In the genomic region with DNA sequence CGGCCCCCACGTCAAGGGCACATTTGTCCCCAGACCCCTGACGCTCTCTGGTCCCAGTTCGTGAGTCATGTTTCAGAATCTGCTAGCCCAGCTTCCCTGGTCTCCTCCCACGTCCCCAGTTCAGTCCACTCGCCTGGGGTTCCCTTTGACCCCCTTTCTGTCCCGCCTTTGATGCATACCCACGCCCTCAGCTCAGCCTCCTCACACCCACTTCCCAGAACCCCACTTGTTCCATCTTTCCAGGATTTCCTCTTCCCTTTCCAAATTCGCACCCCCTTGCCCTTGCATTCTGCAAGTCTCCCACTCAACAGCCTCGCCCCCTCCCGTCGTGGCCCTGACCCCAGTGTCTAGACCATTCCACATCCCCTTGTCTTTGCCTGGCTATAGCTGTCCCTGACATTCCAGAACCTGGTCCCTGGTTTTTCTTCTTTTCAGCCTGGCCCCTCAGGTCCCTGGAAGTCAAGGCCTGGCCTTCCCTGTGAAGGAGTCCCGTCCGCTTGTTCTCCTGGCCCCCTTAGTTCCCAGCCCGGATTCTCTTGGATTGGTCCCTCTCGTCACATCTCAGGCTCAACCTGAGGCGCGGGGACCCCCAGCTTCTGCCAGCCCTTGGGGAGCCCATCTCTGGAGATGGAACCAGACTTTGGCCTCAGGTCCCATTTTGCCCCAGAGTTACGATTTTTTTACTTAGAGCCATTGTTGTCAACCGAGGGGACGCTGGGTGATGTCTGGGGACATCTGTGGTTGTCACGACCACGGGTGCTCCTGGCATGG, we compare ENCODE assay signal across 9 cellular contexts. TPM values are rescaled to one million over a fixed set of nuclear protein-coding genes. Genes with fewer than 3 reads are reported as not detected.
A peak's percentile ranks its signal among the peaks of the same experiment; 100 is the strongest.
DNase-seq lines count a peak whose midpoint lies in the region; ATAC-seq, FAIRE-seq and TF ChIP-seq lines count a peak whose summit lies in the region.
"Had no signal": no experiment of that assay in that cellular context is flagged by ENCODE, and none has a peak within 500 bp of the region (broad histone marks: within the 10 kb centered on the region; RNA-seq: fewer than 3 reads in every experiment).

No MANE protein-coding gene starts in this region.

- H3K9ac ChIP-seq in K562 (ENCODE audit: insufficient read depth in 1 of 2, low read depth in 2 of 2, low read length in 2 of 2) (peak overlapping the region; percentile 82 to 99), mesenchymal stem cell (ENCODE audit: low read length) (peak overlapping the region; percentile 93)

- no peak for TF ChIP-seq RAD21 in K562 (CRISPR knock-in tag; conservative IDR thresholded peaks at IDR 0.05 in 1 of 2, IDR thresholded peaks at IDR 0.05 in 1 of 2)

- H3K9me3 ChIP-seq in heart right ventricle: no peaks in the 10 kb centered on the region
- H3K9me3 ChIP-seq in K562 (replicated peaks; ENCODE audit: control insufficient read depth, insufficient read depth, low read depth, low read length): no peaks in the 10 kb centered on the region
- H3K9me3 ChIP-seq in mesenchymal stem cell (ENCODE audit: control insufficient read depth, low read length): no peaks in the 10 kb centered on the region

- peak overlapping the region; percentile 89 to 100 (median 95) for H3K4me3 ChIP-seq in heart right ventricle
- H3K4me3 ChIP-seq in K562: peak overlapping the region; percentile 99
- H3K4me3 ChIP-seq in mesenchymal stem cell (ENCODE audit: insufficient read depth in 1 of 2, low read depth in 1 of 2, low read length in 2 of 2): peak overlapping the region; percentile 93 to 98
- H3K4me3 ChIP-seq in urinary bladder (ENCODE audit: low read depth, low read length): peak overlapping the region; percentile 94

- 71 to 75% methylated on average over 23 of the region's 23 CpGs for WGBS in heart right ventricle, 2 donors
- 41% methylated on average over 21 of the region's 23 CpGs for WGBS in K562 (ENCODE audit: insufficient coverage, low coverage, missing lambda C conversion rate)
- WGBS in mesenchymal stem cell: 74% methylated on average over 23 of the region's 23 CpGs
- WGBS in urinary bladder: 76% methylated on average over 23 of the region's 23 CpGs

- no peak overlapping the region for H3K14ac ChIP-seq in mesenchymal stem cell (ENCODE audit: low read length in 2 of 2)

- peaks cover 63% of the 10 kb centered on the region for H3K79me2 ChIP-seq in K562 (ENCODE audit: control insufficient read depth, insufficient read depth, low read length)

- no TSS peak for BruUV-seq in K562 (replicated peaks; lab: Mats Ljungman, UMichigan)

- no peak overlapping the region for H3K18ac ChIP-seq in mesenchymal stem cell (ENCODE audit: low read depth in 1 of 2, low read length in 2 of 2)

- ATAC-seq in heart right ventricle: no peak
- no peak for ATAC-seq in Right ventricle myocardium inferior
- ATAC-seq in K562: no peak
- no peak for ATAC-seq in HG02798 (IDR thresholded peaks at IDR 0.05; ENCODE audit: poor library complexity, unreplicated experiment)

- H2AFZ ChIP-seq in K562 (ENCODE audit: low read depth, low read length) (no peak overlapping the region), mesenchymal stem cell (ENCODE audit: low read depth, low read length) (no peak overlapping the region)

- peak overlapping the region; percentile 96 for H3K4me2 ChIP-seq in K562 (ENCODE audit: insufficient read depth, low read length)
- H3K4me2 ChIP-seq in mesenchymal stem cell (ENCODE audit: low read length, poor library complexity, severe bottlenecking): peak overlapping the region; percentile 93

- CTCF ChIA-PET in K562 (lab: Yijun Ruan, JAX; ENCODE audit: low intra/inter-chr PET ratio): no interaction called here

- H2BK15ac ChIP-seq in mesenchymal stem cell (ENCODE audit: low read depth, poor library complexity, severe bottlenecking): no peak overlapping the region

- peaks cover 26% of the 10 kb centered on the region; the same call in 1 of the 2 replicates for H4K20me1 ChIP-seq in K562 (replicated peaks; ENCODE audit: control insufficient read depth, insufficient read depth, low read length)

- H3K4ac ChIP-seq in mesenchymal stem cell (ENCODE audit: low read depth in 1 of 2, low read length in 2 of 2): no peak overlapping the region

- TF ChIP-seq POLR2A in K562 (conservative IDR thresholded peaks at IDR 0.05): no peak

- no peak overlapping the region for H2BK12ac ChIP-seq in mesenchymal stem cell (ENCODE audit: low read length in 2 of 2)

- no peak for TF ChIP-seq EP300 in K562 (IDR thresholded peaks at IDR 0.05; ENCODE audit: low read length)

- H3K27ac ChIP-seq in heart right ventricle (peak overlapping the region in 1 of 10 donors; percentile 95), K562 (ENCODE audit: extremely low read depth, low read depth, low read length) (peak overlapping the region; percentile 96; the same call in 1 of the 3 replicates), mesenchymal stem cell (ENCODE audit: low read length, poor library complexity, severe bottlenecking) (no peak overlapping the region), urinary bladder (ENCODE audit: low read depth) (no peak overlapping the region)

- intact Hi-C loops in heart right ventricle (cut with DNase I): no loop called here
- intact Hi-C loops in Right ventricle myocardium inferior (cut with DNase I): no loop called here
- intact Hi-C loops in K562 (cut with micrococcal nuclease): no loop called here

- no peak for DNase-seq in heart right ventricle
- DNase-seq in Right ventricle myocardium inferior (ENCODE audit: missing footprints): no peak
- DNase-seq in K562 (ENCODE audit: extremely low read depth in 1 of 4, low spot score in 3 of 4): peak in 3 of 4 experiments; percentile 50 to 64 (median 54)
- DNase-seq in mesenchymal stem cell: peak; percentile 13
- no peak for DNase-seq in islet precursor cell
- DNase-seq in foreskin melanocyte: no peak
- DNase-seq: GF-D8 had no signal

- FAIRE-seq in K562 (lab: Jason Lieb, UNC): no peak

- H3K27me3 ChIP-seq in heart right ventricle: no peaks in the 10 kb centered on the region
- H3K27me3 ChIP-seq in K562 (ENCODE audit: control insufficient read depth in 2 of 2, insufficient read depth in 2 of 2, low read length in 2 of 2): no peaks in the 10 kb centered on the region
- no peaks in the 10 kb centered on the region for H3K27me3 ChIP-seq in mesenchymal stem cell (ENCODE audit: control insufficient read depth in 1 of 2, insufficient read depth in 1 of 2, low read length in 2 of 2)

- H3K9me1 ChIP-seq in K562 (ENCODE audit: control insufficient read depth, insufficient read depth, low read length): no peaks in the 10 kb centered on the region

- H4K8ac ChIP-seq in mesenchymal stem cell (ENCODE audit: low read length): no peak overlapping the region

- no peak overlapping the region for H2AK5ac ChIP-seq in mesenchymal stem cell (ENCODE audit: low read length, severe bottlenecking)

- no peak overlapping the region for H2BK120ac ChIP-seq in mesenchymal stem cell (ENCODE audit: low read depth, low read length)

- in situ Hi-C loops in K562 (cut with MboI): no loop called here

- H3K79me1 ChIP-seq in mesenchymal stem cell (replicated peaks; ENCODE audit: low read length, poor library complexity, severe bottlenecking): peaks cover 41% of the 10 kb centered on the region

- H3K23ac ChIP-seq in mesenchymal stem cell (ENCODE audit: low read length in 2 of 2): no peak overlapping the region

- H3K36me3 ChIP-seq in heart right ventricle (peaks cover 0 to 5% (median 0%) of the 10 kb centered on the region in 9 donors), K562 (ENCODE audit: control insufficient read depth, insufficient read depth, low read length) (peaks cover 50% of the 10 kb centered on the region; the same call in 2 of the 3 replicates), mesenchymal stem cell (ENCODE audit: control insufficient read depth in 1 of 2, insufficient read depth in 2 of 2, low read depth in 1 of 2, low read length in 2 of 2) (peaks cover 9 to 46% of the 10 kb centered on the region in 2 experiments), urinary bladder (ENCODE audit: insufficient read depth) (no peaks in the 10 kb centered on the region)

- TF ChIP-seq CTCF in heart right ventricle (IDR thresholded peaks at IDR 0.05): no peak
- TF ChIP-seq CTCF in K562 (IDR thresholded peaks at IDR 0.05 in 2 of 3, conservative IDR thresholded peaks at IDR 0.05 in 1 of 3; ENCODE audit: insufficient read depth in 2 of 3, low read depth in 1 of 3, low read length in 3 of 3): no peak

- POLR2A ChIA-PET in K562 (lab: Yijun Ruan, JAX): interaction anchor here (0.5 to 1.5 kb wide), 4 partner anchors 8 to 504 kb away, joined by 3 to 4 read pairs (median 3); no protein-coding TSS in a partner anchor

- H3K4me1 ChIP-seq in heart right ventricle (peaks cover 5 to 51% (median 23%) of the 10 kb centered on the region in 9 donors), K562 (replicated peaks in 1 of 2; ENCODE audit: control insufficient read depth in 2 of 2, insufficient read depth in 2 of 2, low read length in 2 of 2) (peaks cover 23 to 77% of the 10 kb centered on the region in 2 experiments), mesenchymal stem cell (ENCODE audit: control insufficient read depth, insufficient read depth, low read depth, low read length) (peaks cover 27% of the 10 kb centered on the region), urinary bladder (ENCODE audit: insufficient read depth) (no peaks in the 10 kb centered on the region)

- H2BK5ac ChIP-seq in mesenchymal stem cell (ENCODE audit: low read depth, low read length, poor library complexity, severe bottlenecking): no peak overlapping the region

- H4K91ac ChIP-seq in mesenchymal stem cell (ENCODE audit: low read length): no peak overlapping the region

RNA-seq across cellular contexts. Expression of gene NCLN, which starts 1.3 kb away (rescaled TPM):
- total RNA-seq in heart right ventricle (10 to 100 TPM; 17.1 to 36.3 (median 24.6) TPM), Right ventricle myocardium inferior (23.7 TPM), K562 (2014; rRNA removed) (49.3 and 79.1 TPM in 2 replicates), K562 (2014; rRNA removed; fragmentation: Illumina TruSeq; extraction: Trizol) (11.6 and 20.2 TPM in 2 replicates), K562 (2015; rRNA removed; fragmentation: Illumina TruSeq; extraction: Trizol) (39.7 and 47.4 TPM in 2 replicates), K562 (2021) (120 and 126 TPM in 2 replicates), urinary bladder (10.5 TPM)
- polyA plus RNA-seq in heart right ventricle (10 to 100 TPM; 31.4 to 43.6 TPM), K562 (2011; rRNA removed) (39.6 and 55.9 TPM in 2 replicates), K562 (2014; fragmentation: Illumina TruSeq; extraction: Trizol) (25.6 and 56.1 TPM in 2 replicates), K562 (2014; fragmentation: Nextera tagmentation; extraction: Ambion mirVana) (1 to 10 TPM; 3.8 to 5.9 TPM), K562 (2014; rRNA removed) (58.0 and 62.8 TPM in 2 replicates), urinary bladder (30.5 TPM)
- 48.8 and 166 TPM in 2 replicates for total RNA-seq in K562 (2011; cell fraction: chromatin; rRNA removed; ENCODE audit: low replicate concordance)
- total RNA-seq in K562 (2011; cell fraction: nucleolus; rRNA removed): 171 and 189 TPM in 2 replicates
- total RNA-seq in K562 (2011; cell fraction: nucleoplasm; rRNA removed): 87.3 and 91.6 TPM in 2 replicates
- 53.3 and 119 TPM in 2 replicates for polyA plus RNA-seq in K562 (2011; cell fraction: cytosol; rRNA removed)
- polyA plus RNA-seq in K562 (2011; cell fraction: nucleus; rRNA removed): 113 and 190 TPM in 2 replicates
- 69.1 and 86.6 TPM in 2 replicates for polyA plus RNA-seq in K562 (2012)
- polyA minus RNA-seq in K562 (2011; rRNA and poly(A)+ RNA removed): 11.0 and 30.4 TPM in 2 replicates
- 50.3 and 58.3 TPM in 2 replicates for polyA minus RNA-seq in K562 (2011; cell fraction: cytosol; rRNA and poly(A)+ RNA removed)
- 23.9 and 31.8 TPM in 2 replicates for polyA minus RNA-seq in K562 (2011; cell fraction: nucleus; rRNA and poly(A)+ RNA removed)
- polyA plus RNA-seq in mesenchymal stem cell (2013, experiment 1 of 2): 45.9 TPM
- polyA plus RNA-seq in mesenchymal stem cell (2013, experiment 2 of 2): 47.0 TPM

RNA-seq across cellular contexts. Expression of gene S1PR4, which starts 8.5 kb away (rescaled TPM):
- total RNA-seq in heart right ventricle: 1 to 10 TPM in 1 of 10 donors, under 1 TPM in 9; 0.24 to 3.3 (median 0.59) TPM
- polyA plus RNA-seq in heart right ventricle: 1 to 10 TPM; 1.5 to 1.9 TPM
- total RNA-seq in Right ventricle myocardium inferior: 1.2 TPM
- not detected in 2 replicates for total RNA-seq in K562 (2011; cell fraction: chromatin; rRNA removed; ENCODE audit: low replicate concordance)
- not detected in 2 replicates for total RNA-seq in K562 (2011; cell fraction: nucleolus; rRNA removed)
- not detected in 2 replicates for total RNA-seq in K562 (2011; cell fraction: nucleoplasm; rRNA removed)
- not detected in 2 replicates for total RNA-seq in K562 (2014; rRNA removed)
- not detected in 2 replicates for total RNA-seq in K562 (2014; rRNA removed; fragmentation: Illumina TruSeq; extraction: Trizol)
- not detected in 2 replicates for total RNA-seq in K562 (2015; rRNA removed; fragmentation: Illumina TruSeq; extraction: Trizol)
- total RNA-seq in K562 (2021): 0.18 and 0.27 TPM in 2 replicates
- polyA plus RNA-seq in K562 (2011; rRNA removed): not detected in 2 replicates
- 0.04 TPM in 1 of 2 replicates, not detected in the other for polyA plus RNA-seq in K562 (2011; cell fraction: cytosol; rRNA removed)
- polyA plus RNA-seq in K562 (2011; cell fraction: nucleus; rRNA removed): 0.08 and 0.53 TPM in 2 replicates
- polyA plus RNA-seq in K562 (2012): not detected in 2 replicates
- not detected in 2 replicates for polyA plus RNA-seq in K562 (2014; fragmentation: Illumina TruSeq; extraction: Trizol)
- polyA plus RNA-seq in K562 (2014; fragmentation: Nextera tagmentation; extraction: Ambion mirVana): not detected
- 0.07 TPM in 1 of 2 replicates, not detected in the other for polyA plus RNA-seq in K562 (2014; rRNA removed)
- not detected in 2 replicates for polyA minus RNA-seq in K562 (2011; rRNA and poly(A)+ RNA removed)
- polyA minus RNA-seq in K562 (2011; cell fraction: cytosol; rRNA and poly(A)+ RNA removed): not detected in 2 replicates
- 0.13 TPM in 1 of 2 replicates, not detected in the other for polyA minus RNA-seq in K562 (2011; cell fraction: nucleus; rRNA and poly(A)+ RNA removed)
- not detected for polyA plus RNA-seq in mesenchymal stem cell (2013, experiment 1 of 2)
- polyA plus RNA-seq in mesenchymal stem cell (2013, experiment 2 of 2): not detected
- 0.74 TPM for total RNA-seq in urinary bladder
- polyA plus RNA-seq in urinary bladder: 3.4 TPM

RNA-seq across cellular contexts. Expression of gene CELF5, which starts 37.4 kb away (rescaled TPM):
- not detected for total RNA-seq in heart right ventricle
- polyA plus RNA-seq in heart right ventricle: not detected
- not detected for total RNA-seq in Right ventricle myocardium inferior
- 0.18 and 0.69 TPM in 2 replicates for total RNA-seq in K562 (2011; cell fraction: chromatin; rRNA removed; ENCODE audit: low replicate concordance)
- 0.50 and 0.53 TPM in 2 replicates for total RNA-seq in K562 (2011; cell fraction: nucleolus; rRNA removed)
- total RNA-seq in K562 (2011; cell fraction: nucleoplasm; rRNA removed): 0.81 and 0.99 TPM in 2 replicates
- total RNA-seq in K562 (2014; rRNA removed): 0.05 and 0.73 TPM in 2 replicates
- total RNA-seq in K562 (2014; rRNA removed; fragmentation: Illumina TruSeq; extraction: Trizol): 0.07 and 0.26 TPM in 2 replicates
- 0.36 and 0.41 TPM in 2 replicates for total RNA-seq in K562 (2015; rRNA removed; fragmentation: Illumina TruSeq; extraction: Trizol)
- 0.29 and 0.49 TPM in 2 replicates for total RNA-seq in K562 (2021)
- 0.28 and 0.38 TPM in 2 replicates for polyA plus RNA-seq in K562 (2011; rRNA removed)
- 0.21 and 0.25 TPM in 2 replicates for polyA plus RNA-seq in K562 (2011; cell fraction: cytosol; rRNA removed)
- 1.4 and 2.7 TPM in 2 replicates for polyA plus RNA-seq in K562 (2011; cell fraction: nucleus; rRNA removed)
- 0.52 and 0.54 TPM in 2 replicates for polyA plus RNA-seq in K562 (2012)
- polyA plus RNA-seq in K562 (2014; fragmentation: Illumina TruSeq; extraction: Trizol): 0.22 and 0.39 TPM in 2 replicates
- under 1 TPM; 0.01 to 0.07 TPM for polyA plus RNA-seq in K562 (2014; fragmentation: Nextera tagmentation; extraction: Ambion mirVana)
- polyA plus RNA-seq in K562 (2014; rRNA removed): 0.27 and 0.56 TPM in 2 replicates
- polyA minus RNA-seq in K562 (2011; rRNA and poly(A)+ RNA removed): 0.18 and 0.30 TPM in 2 replicates
- polyA minus RNA-seq in K562 (2011; cell fraction: cytosol; rRNA and poly(A)+ RNA removed): not detected in 2 replicates
- polyA minus RNA-seq in K562 (2011; cell fraction: nucleus; rRNA and poly(A)+ RNA removed): 0.27 and 0.44 TPM in 2 replicates
- 0.06 TPM for polyA plus RNA-seq in mesenchymal stem cell (2013, experiment 1 of 2)
- polyA plus RNA-seq in mesenchymal stem cell (2013, experiment 2 of 2): 0.14 TPM
- 0.48 TPM for total RNA-seq in urinary bladder
- 0.14 TPM for polyA plus RNA-seq in urinary bladder

RNA-seq across cellular contexts. Expression of gene GNA15, which starts 51.2 kb away (rescaled TPM):
- total RNA-seq in heart right ventricle: 1 to 10 TPM in 5 of 10 donors, under 1 TPM in 5; 0.42 to 8.9 (median 0.99) TPM
- 1 to 10 TPM; 1.0 to 1.4 TPM for polyA plus RNA-seq in heart right ventricle
- 2.9 TPM for total RNA-seq in Right ventricle myocardium inferior
- total RNA-seq in K562 (2011; cell fraction: chromatin; rRNA removed; ENCODE audit: low replicate concordance): 0.35 TPM in 1 of 2 replicates, not detected in the other
- 0.13 and 0.17 TPM in 2 replicates for total RNA-seq in K562 (2011; cell fraction: nucleolus; rRNA removed)
- not detected in 2 replicates for total RNA-seq in K562 (2011; cell fraction: nucleoplasm; rRNA removed)
- 0.09 TPM in 1 of 2 replicates, not detected in the other for total RNA-seq in K562 (2014; rRNA removed)
- total RNA-seq in K562 (2014; rRNA removed; fragmentation: Illumina TruSeq; extraction: Trizol): 0.07 and 0.13 TPM in 2 replicates
- total RNA-seq in K562 (2015; rRNA removed; fragmentation: Illumina TruSeq; extraction: Trizol): 0.19 and 0.22 TPM in 2 replicates
- total RNA-seq in K562 (2021): 0.13 and 0.24 TPM in 2 replicates
- 0.19 and 0.22 TPM in 2 replicates for polyA plus RNA-seq in K562 (2011; rRNA removed)
- polyA plus RNA-seq in K562 (2011; cell fraction: cytosol; rRNA removed): 0.18 and 0.25 TPM in 2 replicates
- 0.29 and 0.40 TPM in 2 replicates for polyA plus RNA-seq in K562 (2011; cell fraction: nucleus; rRNA removed)
- polyA plus RNA-seq in K562 (2012): 0.65 and 0.76 TPM in 2 replicates
- polyA plus RNA-seq in K562 (2014; fragmentation: Illumina TruSeq; extraction: Trizol): 0.10 and 0.22 TPM in 2 replicates
- polyA plus RNA-seq in K562 (2014; fragmentation: Nextera tagmentation; extraction: Ambion mirVana): under 1 TPM in 1 of 2 experiments, not detected in 1; 0.03 TPM
- 0.11 and 0.35 TPM in 2 replicates for polyA plus RNA-seq in K562 (2014; rRNA removed)
- 0.27 TPM in 1 of 2 replicates, not detected in the other for polyA minus RNA-seq in K562 (2011; rRNA and poly(A)+ RNA removed)
- polyA minus RNA-seq in K562 (2011; cell fraction: cytosol; rRNA and poly(A)+ RNA removed): not detected in 2 replicates
- polyA minus RNA-seq in K562 (2011; cell fraction: nucleus; rRNA and poly(A)+ RNA removed): 0.13 TPM in 1 of 2 replicates, not detected in the other
- polyA plus RNA-seq in mesenchymal stem cell (2013, experiment 1 of 2): 0.03 TPM
- polyA plus RNA-seq in mesenchymal stem cell (2013, experiment 2 of 2): 0.03 TPM
- 6.2 TPM for total RNA-seq in urinary bladder
- 9.6 TPM for polyA plus RNA-seq in urinary bladder

Comparison
In these comparisons a context has a peak if more than half of its experiments do, and no peak if none do; other contexts are left out.
1. DNase-seq: peak in K562 (3 of 4) and mesenchymal stem cell (single experiment); none in heart right ventricle (0 of 2), Right ventricle myocardium inferior (single experiment), islet precursor cell (single experiment) and foreskin melanocyte (single experiment).
2. Peak in every context shown above with its lines, with median percentiles within 50 percentile points of each other: H3K4me3 ChIP-seq.